ENCODE assay signal across 30 cellular contexts in the genomic region with DNA sequence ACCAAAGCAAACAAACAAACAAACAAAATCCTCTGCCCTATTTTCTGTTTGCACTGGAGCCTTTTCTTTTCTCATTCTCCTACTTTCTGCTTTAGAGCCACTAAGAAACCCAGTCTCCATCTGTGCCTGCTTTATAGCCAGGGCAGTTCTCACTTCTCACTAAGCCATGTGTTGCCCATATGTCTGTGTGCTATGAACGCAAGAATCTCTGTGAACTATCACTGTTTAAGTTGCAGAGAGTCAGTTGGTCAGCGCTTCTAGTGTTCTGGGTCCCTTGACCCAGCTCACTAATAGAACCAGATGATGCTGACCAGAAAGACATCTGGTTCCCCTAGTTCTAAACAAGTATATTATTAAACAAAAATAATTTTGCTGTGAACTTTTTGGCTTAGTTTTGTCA.
DNase-seq lines count a peak whose midpoint lies in the region; ATAC-seq, FAIRE-seq and TF ChIP-seq lines count a peak whose summit lies in the region.
"Had no signal": no experiment of that assay in that cellular context is flagged by ENCODE, and none has a peak within 500 bp of the region (broad histone marks: within the 10 kb centered on the region; RNA-seq: fewer than 3 reads in every experiment).

No MANE protein-coding gene starts in this region.

- WGBS in IMR-90 (ENCODE audit: extremely low coverage in 2 of 2, insufficient read length in 1 of 2), 2 experiments = no CpG with 5 or more reads among the region's 2 CpGs
- WGBS in mesenchymal stem cell = 69% methylated on average over 2 of the region's 2 CpGs

- 0 out of 2 replicates have a peak overlapping the region, but pooled peaks have one; percentile 34 for H3K14ac ChIP-seq in IMR-90 (replicated peaks; ENCODE audit: low read depth, low read length)
- no peak overlapping the region for H3K14ac ChIP-seq in mesenchymal stem cell (ENCODE audit: low read length in 2 of 2)

- H3K4ac ChIP-seq in IMR-90 (ENCODE audit: low read depth, low read length) = no peak overlapping the region
- no peak overlapping the region for H3K4ac ChIP-seq in mesenchymal stem cell (ENCODE audit: low read depth in 1 of 2, low read length in 2 of 2)

- H4K91ac ChIP-seq in IMR-90 (ENCODE audit: insufficient read depth, low read depth, low read length) = 0 out of 2 replicates have a peak overlapping the region, but pooled peaks have one; percentile 11
- no peak overlapping the region for H4K91ac ChIP-seq in mesenchymal stem cell (ENCODE audit: low read length)

- CTCF ChIA-PET in IMR-90 (lab: Yijun Ruan, JAX) = interaction anchor here (0.7 kb wide), 1 partner anchor 21 kb away, joined by 3 read pairs; no protein-coding TSS in a partner anchor

- H3K4me2 ChIP-seq in IMR-90 (ENCODE audit: low read depth, low read length) = no peak overlapping the region
- H3K4me2 ChIP-seq in mesenchymal stem cell (ENCODE audit: low read length, poor library complexity, severe bottlenecking) = no peak overlapping the region

- BruUV-seq in IMR-90 (replicated peaks; lab: Mats Ljungman, UMichigan) = no TSS peak

- no peak overlapping the region for H2BK12ac ChIP-seq in mesenchymal stem cell (ENCODE audit: low read length in 2 of 2)

- H3K27ac ChIP-seq in IMR-90 (ENCODE audit: insufficient read depth, low read length) (no peak overlapping the region), mesenchymal stem cell (ENCODE audit: low read length, poor library complexity, severe bottlenecking) (no peak overlapping the region), kidney (ENCODE audit: low read depth in 2 of 2, low read length in 2 of 2) (no peak overlapping the region)
- H3K27ac ChIP-seq: left lung, spleen, thoracic aorta had no signal

- H3K23ac ChIP-seq in IMR-90 (ENCODE audit: low read depth, low read length) (no peak overlapping the region), mesenchymal stem cell (ENCODE audit: low read length in 2 of 2) (no peak overlapping the region)

- H2BK20ac ChIP-seq in IMR-90 (ENCODE audit: low read depth, low read length) = no peak overlapping the region

- TF ChIP-seq POLR2A in IMR-90 (IDR thresholded peaks at IDR 0.05; ENCODE audit: low read depth, low read length) = no peak

- H3K36me3 ChIP-seq in IMR-90 (ENCODE audit: control insufficient read depth, insufficient read depth, low read length) (no peaks in the 10 kb centered on the region), mesenchymal stem cell (ENCODE audit: control insufficient read depth in 1 of 2, insufficient read depth in 2 of 2, low read depth in 1 of 2, low read length in 2 of 2) (peaks cover 4 to 16% of the 10 kb centered on the region in 2 experiments), kidney (ENCODE audit: control insufficient read depth in 1 of 2, insufficient read depth in 2 of 2, low read length in 2 of 2) (peaks cover 0 to 6% of the 10 kb centered on the region in 2 donors)
- H3K36me3 ChIP-seq: thoracic aorta had no signal

- 0 out of 4 replicates have a peak overlapping the region, but pooled peaks of 1 of the 2 experiments have one; percentile 16 for H4K8ac ChIP-seq in IMR-90 (ENCODE audit: low read depth in 2 of 2, low read length in 2 of 2)
- no peak overlapping the region for H4K8ac ChIP-seq in mesenchymal stem cell (ENCODE audit: low read length)

- no peak overlapping the region for H4K5ac ChIP-seq in IMR-90 (ENCODE audit: low read depth, low read length)

- peaks cover 13% of the 10 kb centered on the region for H3K4me1 ChIP-seq in IMR-90 (ENCODE audit: control insufficient read depth, insufficient read depth, low read length)
- H3K4me1 ChIP-seq in mesenchymal stem cell (ENCODE audit: control insufficient read depth, insufficient read depth, low read depth, low read length) = peaks cover 1% of the 10 kb centered on the region
- H3K4me1 ChIP-seq in kidney (ENCODE audit: control insufficient read depth in 1 of 2, insufficient read depth in 1 of 2, low read depth in 1 of 2, low read length in 2 of 2) = no peaks in the 10 kb centered on the region
- H3K4me1 ChIP-seq: left lung, spleen had no signal

- ATAC-seq in IMR-90 (ENCODE audit: low read depth) = no peak
- ATAC-seq: activated T-cell treated with anti-CD3 and anti-CD28 coated beads, Interleukin-2, amount 50 U/mL, for 72 hours; effector memory CD8-positive, alpha-beta T cell; esophagus mucosa; left lung; PC-3; right cardiac atrium; T-helper 17 cell had no signal

- H2BK15ac ChIP-seq in IMR-90 (ENCODE audit: low read depth, low read length) = peak overlapping the region; percentile 14; the same call in 1 of the 3 replicates
- no peak overlapping the region for H2BK15ac ChIP-seq in mesenchymal stem cell (ENCODE audit: low read depth, poor library complexity, severe bottlenecking)

- DNase-seq in AG20443 (ENCODE audit: low spot score) (peak; percentile 37), IMR-90 (peak; percentile 69), fibroblast of gingiva (ENCODE audit: low read depth) (peak; percentile 87), mesenchymal stem cell (peak; percentile 28), NCI-H1417 treated with DMSO at 0.1 percent for 48 hours (lab: John Stamatoyannopoulos, UW) (no peak), kidney (no peak), CD1c-positive myeloid dendritic cell (ENCODE audit: extremely low spot score) (no peak)
- DNase-seq: ACHN; activated CD4-positive, alpha-beta T cell treated with anti-CD3 and anti-CD28 coated beads, Interleukin-2, amount 50 U/mL, for 48 hours; activated naive CD4-positive, alpha-beta T cell; activated T-cell treated with anti-CD3 and anti-CD28 coated beads, Interleukin-2, amount 50 U/mL, for 72 hours; C1 segment of cervical spinal cord; caudate nucleus; DMS79 treated with DMSO at 0.1 percent for 48 hours; effector memory CD8-positive, alpha-beta T cell; GOT3; HFFc6; left lung; NCI-H1092; NCI-H1694 treated with DMSO at 0.1 percent for 48 hours; PC-3; right cardiac atrium; spleen; stimulated activated CD4-positive, alpha-beta T cell treated with anti-CD3 and anti-CD28 coated beads, Interleukin-2, amount 100 ng/mL, for 24 hours; T-helper 17 cell had no signal

- in situ Hi-C loops in IMR-90 (cut with MboI; ENCODE audit: low sequenced_read_pairs) = no loop called here

- H2AK9ac ChIP-seq in IMR-90 (replicated peaks; ENCODE audit: low read depth, low read length, poor library complexity) = no peak overlapping the region

- H3K4me3 ChIP-seq in IMR-90 (ENCODE audit: insufficient read depth, low read depth, low read length) = no peak overlapping the region
- H3K4me3 ChIP-seq in mesenchymal stem cell (ENCODE audit: insufficient read depth in 1 of 2, low read depth in 1 of 2, low read length in 2 of 2) = no peak overlapping the region
- no peak overlapping the region for H3K4me3 ChIP-seq in kidney (ENCODE audit: low read length in 2 of 2)
- H3K4me3 ChIP-seq: left lung, spleen, thoracic aorta had no signal

- H3K9me1 ChIP-seq in IMR-90 (ENCODE audit: insufficient read depth, low read length) = no peaks in the 10 kb centered on the region

- H2BK5ac ChIP-seq in IMR-90 (ENCODE audit: low read depth, low read length, poor library complexity, severe bottlenecking) (no peak overlapping the region), mesenchymal stem cell (ENCODE audit: low read depth, low read length, poor library complexity, severe bottlenecking) (no peak overlapping the region)

- H3K18ac ChIP-seq in IMR-90 (ENCODE audit: low read depth, low read length) (no peak overlapping the region), mesenchymal stem cell (ENCODE audit: low read depth in 1 of 2, low read length in 2 of 2) (no peak overlapping the region)

- H3K9ac ChIP-seq in IMR-90 (ENCODE audit: low read depth, low read length) = no peak overlapping the region
- H3K9ac ChIP-seq in mesenchymal stem cell (ENCODE audit: low read length) = no peak overlapping the region
- no peak overlapping the region for H3K9ac ChIP-seq in kidney (ENCODE audit: low read length in 2 of 2)

- TF ChIP-seq CTCF in IMR-90 (conservative IDR thresholded peaks at IDR 0.05; ENCODE audit: low read depth, low read length) = no peak
- TF ChIP-seq CTCF in kidney (IDR thresholded peaks at IDR 0.05; ENCODE audit: borderline replicate concordance, extremely low read depth, insufficient read depth) = no peak

- H3K79me1 ChIP-seq in IMR-90 (ENCODE audit: low read depth in 1 of 2, low read length in 2 of 2) (no peaks in the 10 kb centered on the region), mesenchymal stem cell (replicated peaks; ENCODE audit: low read length, poor library complexity, severe bottlenecking) (peaks cover 4% of the 10 kb centered on the region)

- H3K56ac ChIP-seq in IMR-90 (ENCODE audit: extremely low read depth, insufficient read depth, low read length) = no peak overlapping the region

- intact Hi-C loops in IMR-90 (cut with micrococcal nuclease) (no loop called here), kidney (cut with DNase I) (no loop called here)

- no peaks in the 10 kb centered on the region for H4K20me1 ChIP-seq in IMR-90 (ENCODE audit: insufficient read depth, low read length)

- no peak for TF ChIP-seq RAD21 in IMR-90 (IDR thresholded peaks at IDR 0.05; ENCODE audit: low read length)

- H3K9me3 ChIP-seq in IMR-90 (ENCODE audit: control insufficient read depth, insufficient read depth, low read length) = no peaks in the 10 kb centered on the region
- no peaks in the 10 kb centered on the region for H3K9me3 ChIP-seq in mesenchymal stem cell (ENCODE audit: control insufficient read depth, low read length)
- H3K9me3 ChIP-seq in kidney (ENCODE audit: control insufficient read depth in 1 of 2, low read length in 2 of 2) = no peaks in the 10 kb centered on the region
- H3K9me3 ChIP-seq: left lung, spleen, thoracic aorta had no signal

- no peak for FAIRE-seq in kidney (lab: Jason Lieb, UNC)
- FAIRE-seq: islet of Langerhans, TTC549, urothelium cell line had no signal

- POLR2A ChIA-PET in IMR-90 (lab: Charles Lee; ENCODE audit: unreplicated experiment) = no interaction called here

- H2AFZ ChIP-seq in IMR-90 (replicated peaks; ENCODE audit: low read length, poor library complexity) (no peak overlapping the region), mesenchymal stem cell (ENCODE audit: low read depth, low read length) (no peak overlapping the region)

- H3K27me3 ChIP-seq in IMR-90 (ENCODE audit: control insufficient read depth, insufficient read depth, low read length) (no peaks in the 10 kb centered on the region), mesenchymal stem cell (ENCODE audit: control insufficient read depth in 1 of 2, insufficient read depth in 1 of 2, low read length in 2 of 2) (no peaks in the 10 kb centered on the region)
- H3K27me3 ChIP-seq: left lung, spleen had no signal

- dilution Hi-C loops in IMR-90 (cut with HindIII; ENCODE audit: low sequenced_read_pairs, unreplicated experiment) = no loop called here

- peak overlapping the region; percentile 35; the same call in 1 of the 2 replicates for H2BK120ac ChIP-seq in IMR-90 (ENCODE audit: low read depth, low read length)
- H2BK120ac ChIP-seq in mesenchymal stem cell (ENCODE audit: low read depth, low read length) = no peak overlapping the region

- H2AK5ac ChIP-seq in IMR-90 (ENCODE audit: low read depth, low read length) (no peak overlapping the region), mesenchymal stem cell (ENCODE audit: low read length, severe bottlenecking) (peak overlapping the region; percentile 34)

TF ChIP-seq in IMR-90, 13 proteins besides CTCF, POLR2A, EP300 and RAD21 (continues in another document):
- TF ChIP-seq BHLHE40 (IDR thresholded peaks at IDR 0.05; ENCODE audit: low read depth, low read length) (no peak), RCOR1 (IDR thresholded peaks at IDR 0.05; ENCODE audit: insufficient replicate concordance, low read length) (no peak)

Comparison
In these comparisons a context has a peak if more than half of its experiments do, and no peak if none do; other contexts are left out.
1. DNase-seq: peak in AG20443 (single experiment), IMR-90 (single experiment), fibroblast of gingiva (single experiment) and mesenchymal stem cell (single experiment); none in NCI-H1417 treated with DMSO at 0.1 percent for 48 hours (single experiment), kidney (single experiment) and CD1c-positive myeloid dendritic cell (single experiment).